ENCODE assay signal across 15 cellular contexts in genomic region chr6:29945421-29945820, GRCh38. TPM values are rescaled to one million over a fixed set of nuclear protein-coding genes. Genes with fewer than 3 reads are reported as not detected.
DNase-seq lines count a peak whose midpoint lies in the region; ATAC-seq and TF ChIP-seq lines count a peak whose summit lies in the region.
"Had no signal": no experiment of that assay in that cellular context is flagged by ENCODE, and none has a peak within 500 bp of the region (broad histone marks: within the 10 kb centered on the region; RNA-seq: fewer than 3 reads in every experiment).

No MANE protein-coding gene starts in this region.

- H3K9me3 Mint-ChIP-seq in stimulated activated naive CD8-positive, alpha-beta T cell treated with anti-CD3 and anti-CD28 coated beads, Interleukin-15, Interleukin-2, amounts not matched to agents 100 ng/mL and 50 ng/mL, for 24 hours: no peaks in the 10 kb centered on the region
- no peaks in the 10 kb centered on the region for H3K9me3 Mint-ChIP-seq in activated CD8-positive, alpha-beta T cell treated with anti-CD3 and anti-CD28 coated beads for 36 hours
- H3K9me3 Mint-ChIP-seq in memory B cell: no peaks in the 10 kb centered on the region

- H3K27me3 Mint-ChIP-seq in stimulated activated naive CD8-positive, alpha-beta T cell treated with anti-CD3 and anti-CD28 coated beads, Interleukin-15, Interleukin-2, amounts not matched to agents 100 ng/mL and 50 ng/mL, for 24 hours: no peaks in the 10 kb centered on the region
- no peaks in the 10 kb centered on the region for H3K27me3 Mint-ChIP-seq in activated CD8-positive, alpha-beta T cell treated with anti-CD3 and anti-CD28 coated beads for 36 hours
- H3K27me3 Mint-ChIP-seq in memory B cell: no peaks in the 10 kb centered on the region

- H3K9me3 ChIP-seq in psoas muscle: no peaks in the 10 kb centered on the region
- H3K9me3 ChIP-seq: transverse colon had no signal

- TF ChIP-seq CTCF in activated CD8-positive, alpha-beta T cell treated with anti-CD3 and anti-CD28 coated beads for 36 hours (IDR thresholded peaks at IDR 0.05): no peak
- TF ChIP-seq CTCF in psoas muscle (IDR thresholded peaks at IDR 0.05): no peak

- H3K27ac Mint-ChIP-seq in stimulated activated naive CD8-positive, alpha-beta T cell treated with anti-CD3 and anti-CD28 coated beads, Interleukin-15, Interleukin-2, amounts not matched to agents 100 ng/mL and 50 ng/mL, for 24 hours: peak overlapping the region; percentile 94
- H3K27ac Mint-ChIP-seq in activated CD8-positive, alpha-beta T cell treated with anti-CD3 and anti-CD28 coated beads for 36 hours: peak overlapping the region; percentile 87
- peak overlapping the region; percentile 100 for H3K27ac Mint-ChIP-seq in memory B cell

- 40 to 74% (median 73%) methylated on average over 2 of the region's 2 CpGs for WGBS in psoas muscle, 3 donors

- no peak overlapping the region for H3K27ac ChIP-seq in psoas muscle
- H3K27ac ChIP-seq: hepatocyte, transverse colon, WERI-Rb-1 had no signal

- peaks cover 44% of the 10 kb centered on the region for H3K36me3 Mint-ChIP-seq in stimulated activated naive CD8-positive, alpha-beta T cell treated with anti-CD3 and anti-CD28 coated beads, Interleukin-15, Interleukin-2, amounts not matched to agents 100 ng/mL and 50 ng/mL, for 24 hours (ENCODE audit: low read depth)
- peaks cover 64% of the 10 kb centered on the region for H3K36me3 Mint-ChIP-seq in activated CD8-positive, alpha-beta T cell treated with anti-CD3 and anti-CD28 coated beads for 36 hours (ENCODE audit: low read depth)
- peaks cover 60% of the 10 kb centered on the region for H3K36me3 Mint-ChIP-seq in memory B cell

- H3K4me3 Mint-ChIP-seq in stimulated activated naive CD8-positive, alpha-beta T cell treated with anti-CD3 and anti-CD28 coated beads, Interleukin-15, Interleukin-2, amounts not matched to agents 100 ng/mL and 50 ng/mL, for 24 hours: peak overlapping the region; percentile 94
- H3K4me3 Mint-ChIP-seq in activated CD8-positive, alpha-beta T cell treated with anti-CD3 and anti-CD28 coated beads for 36 hours: peak overlapping the region; percentile 96
- peak overlapping the region; percentile 95 for H3K4me3 Mint-ChIP-seq in memory B cell

- intact Hi-C loops in activated CD8-positive, alpha-beta T cell treated with anti-CD3 and anti-CD28 coated beads for 36 hours (cut with micrococcal nuclease): no loop called here
- intact Hi-C loops in psoas muscle (cut with DNase I): no loop called here

- peaks cover 38% of the 10 kb centered on the region for H3K4me1 Mint-ChIP-seq in stimulated activated naive CD8-positive, alpha-beta T cell treated with anti-CD3 and anti-CD28 coated beads, Interleukin-15, Interleukin-2, amounts not matched to agents 100 ng/mL and 50 ng/mL, for 24 hours (ENCODE audit: low read depth)
- H3K4me1 Mint-ChIP-seq in activated CD8-positive, alpha-beta T cell treated with anti-CD3 and anti-CD28 coated beads for 36 hours (ENCODE audit: low read depth): peaks cover 44% of the 10 kb centered on the region
- H3K4me1 Mint-ChIP-seq in memory B cell: peaks cover 61% of the 10 kb centered on the region

- no peak for ATAC-seq in stimulated activated naive CD8-positive, alpha-beta T cell treated with anti-CD3 and anti-CD28 coated beads, Interleukin-15, Interleukin-2, amounts not matched to agents 100 U/mL and 50 U/mL, for 24 hours
- no peak for ATAC-seq in activated CD8-positive, alpha-beta T cell treated with anti-CD3 and anti-CD28 coated beads for 36 hours
- ATAC-seq in memory B cell (ENCODE audit: low read depth) (no peak), psoas muscle (no peak), GM21717 (IDR thresholded peaks at IDR 0.05; ENCODE audit: unreplicated experiment) (no peak), HG03432 (IDR thresholded peaks at IDR 0.05; ENCODE audit: unreplicated experiment) (no peak)
- ATAC-seq: Panc1 had no signal

- no peaks in the 10 kb centered on the region for H3K27me3 ChIP-seq in psoas muscle (ENCODE audit: insufficient read depth in 3 of 3, low read length in 2 of 3)
- H3K27me3 ChIP-seq: hepatocyte, transverse colon had no signal

- DNase-seq in stimulated activated naive CD8-positive, alpha-beta T cell treated with anti-CD3 and anti-CD28 coated beads, Interleukin-15, Interleukin-2, amounts not matched to agents 100 U/mL and 50 U/mL, for 24 hours: no peak
- DNase-seq in activated CD8-positive, alpha-beta T cell treated with anti-CD3 and anti-CD28 coated beads for 36 hours: no peak
- DNase-seq in memory B cell (ENCODE audit: low spot score in 2 of 2) (no peak), psoas muscle (no peak), A172 (ENCODE audit: low spot score) (no peak)
- DNase-seq: AML-193, NCI-H2081, NCI-H526 treated with DMSO at 0.1 percent for 48 hours, transverse colon, WERI-Rb-1 had no signal

- POLR2A ChIA-PET in activated CD8-positive, alpha-beta T cell treated with anti-CD3 and anti-CD28 coated beads for 36 hours (lab: Charles Lee): interaction anchor here (1.0 to 1.7 kb wide), 4 partner anchors 10 to 97 kb away, joined by 3 to 5 read pairs (median 4); no protein-coding TSS in a partner anchor

- H3K36me3 ChIP-seq in psoas muscle (ENCODE audit: insufficient read depth in 1 of 2, low read depth in 1 of 2): peaks cover 0 to 11% of the 10 kb centered on the region in 2 donors
- H3K36me3 ChIP-seq: transverse colon had no signal

- no peak overlapping the region for H3K4me3 ChIP-seq in psoas muscle
- H3K4me3 ChIP-seq: hepatocyte, transverse colon had no signal

- no peaks in the 10 kb centered on the region for H3K4me1 ChIP-seq in psoas muscle

- CTCF ChIA-PET in activated CD8-positive, alpha-beta T cell treated with anti-CD3 and anti-CD28 coated beads for 36 hours (lab: Charles Lee): no interaction called here

RNA-seq across cellular contexts. Expression of gene HLA-A, which starts 3.1 kb away (rescaled TPM):
- total RNA-seq in activated CD8-positive, alpha-beta T cell treated with anti-CD3 and anti-CD28 coated beads for 36 hours: 1,000 to 10,000 TPM; 1,275 to 1,335 TPM
- total RNA-seq in psoas muscle: 100 to 1,000 TPM in 3 of 4 donors, 10 to 100 TPM in 1; 86.6 to 204 (median 182) TPM
- 100 to 1,000 TPM in 2 of 3 donors, 10 to 100 TPM in 1; 88.0 to 290 (median 125) TPM for polyA plus RNA-seq in psoas muscle
- 244 and 284 TPM in 2 replicates for total RNA-seq in A172 (2014; rRNA removed; shearing (Covaris generic))
